29 cellular contexts compared by ENCODE assay signal in the genomic region with DNA sequence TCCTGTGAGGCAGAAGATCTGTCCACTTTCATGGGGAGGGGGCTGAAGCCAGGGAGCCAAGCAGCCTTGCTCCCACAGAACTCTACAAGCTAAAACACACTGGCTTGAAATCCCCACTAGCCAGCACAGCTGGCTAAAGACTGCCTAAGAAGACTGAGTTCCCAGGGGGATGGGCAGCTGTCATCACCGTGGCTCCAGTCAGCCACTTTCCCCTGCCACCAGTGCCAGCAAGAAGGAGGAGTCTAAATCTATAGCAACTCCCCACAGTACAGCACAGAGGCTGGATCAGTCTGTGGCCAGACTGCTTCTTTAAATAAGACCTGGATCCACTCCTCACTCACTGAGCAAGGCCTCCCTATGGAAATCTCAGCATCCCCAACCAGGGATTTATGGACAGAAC.
"Had no signal": no experiment of that assay in that cellular context is flagged by ENCODE, and none has a peak within 500 bp of the region (broad histone marks: within the 10 kb centered on the region; RNA-seq: fewer than 3 reads in every experiment).

No MANE protein-coding gene starts in this region.

- FAIRE-seq: small intestine, urothelium cell line had no signal

- H3K27ac ChIP-seq: heart right ventricle, hepatocyte, lower lobe of right lung, pancreas, prostate gland, spleen, suprapubic skin, thoracic aorta, tibial artery, upper lobe of right lung had no signal

- H3K9me3 Mint-ChIP-seq: stimulated activated effector memory CD8-positive, alpha-beta T cell treated with anti-CD3 and anti-CD28 coated beads, Interleukin-12 subunit alpha, Interleukin-12 subunit beta, amount 100 ng/mL, for 72 hours; stimulated activated naive CD8-positive, alpha-beta T cell treated with anti-CD3 and anti-CD28 coated beads, Interleukin-15, Interleukin-2, amounts not matched to agents 100 ng/mL and 50 ng/mL, for 24 hours had no signal

- H3K4me3 ChIP-seq: heart right ventricle, hepatocyte, lower lobe of right lung, pancreas, prostate gland, spleen, suprapubic skin, thoracic aorta, tibial artery, upper lobe of right lung had no signal

- DNase-seq: heart right ventricle; islet precursor cell; lower lobe of right lung; mammary epithelial cell; mesendoderm; naive thymus-derived CD4-positive, alpha-beta T cell; nucleus accumbens; pancreas; posterior cingulate gyrus; retina; right cardiac atrium; small intestine; spleen; stimulated activated CD4-positive, alpha-beta T cell treated with anti-CD3 and anti-CD28 coated beads, Interleukin-4, amount 100 ng/mL, for 24 hours; stimulated activated naive CD4-positive, alpha-beta T cell; tibial artery; trophoblast cell; upper lobe of right lung had no signal

- H3K27me3 Mint-ChIP-seq: naive thymus-derived CD4-positive, alpha-beta T cell; stimulated activated naive CD8-positive, alpha-beta T cell treated with anti-CD3 and anti-CD28 coated beads, Interleukin-15, Interleukin-2, amounts not matched to agents 100 ng/mL and 50 ng/mL, for 24 hours had no signal

- H3K27me3 ChIP-seq: hepatocyte, suprapubic skin, tibial artery, upper lobe of right lung had no signal

- H2AFZ ChIP-seq: hepatocyte had no signal

- H3K4me3 Mint-ChIP-seq: mesothelial cell of epicardium; naive thymus-derived CD4-positive, alpha-beta T cell; natural killer cell treated with Interleukin-12 subunit alpha and Interleukin-12 subunit beta and Interleukin-15 and Interleukin-18, amount 100 ng/mL, for 72 hours; neural crest cell; stimulated activated effector memory CD8-positive, alpha-beta T cell treated with anti-CD3 and anti-CD28 coated beads, Interleukin-12 subunit alpha, Interleukin-12 subunit beta, amount 100 ng/mL, for 72 hours; stimulated activated naive CD8-positive, alpha-beta T cell treated with anti-CD3 and anti-CD28 coated beads, Interleukin-15, Interleukin-2, amounts not matched to agents 100 ng/mL and 50 ng/mL, for 24 hours had no signal

- H3K27ac Mint-ChIP-seq: mesothelial cell of epicardium; naive thymus-derived CD4-positive, alpha-beta T cell; natural killer cell treated with Interleukin-12 subunit alpha and Interleukin-12 subunit beta and Interleukin-15 and Interleukin-18, amount 100 ng/mL, for 72 hours; stimulated activated effector memory CD8-positive, alpha-beta T cell treated with anti-CD3 and anti-CD28 coated beads, Interleukin-12 subunit alpha, Interleukin-12 subunit beta, amount 100 ng/mL, for 72 hours; stimulated activated naive CD8-positive, alpha-beta T cell treated with anti-CD3 and anti-CD28 coated beads, Interleukin-15, Interleukin-2, amounts not matched to agents 100 ng/mL and 50 ng/mL, for 24 hours had no signal

- H3K36me3 Mint-ChIP-seq: mesothelial cell of epicardium; naive thymus-derived CD4-positive, alpha-beta T cell; natural killer cell treated with Interleukin-12 subunit alpha and Interleukin-12 subunit beta and Interleukin-15 and Interleukin-18, amount 100 ng/mL, for 72 hours; stimulated activated effector memory CD8-positive, alpha-beta T cell treated with anti-CD3 and anti-CD28 coated beads, Interleukin-12 subunit alpha, Interleukin-12 subunit beta, amount 100 ng/mL, for 72 hours had no signal

- ATAC-seq: heart right ventricle; lower lobe of right lung; naive thymus-derived CD4-positive, alpha-beta T cell; natural killer cell treated with Interleukin-12 subunit alpha and Interleukin-12 subunit beta and Interleukin-15 and Interleukin-18, amount 100 ng/mL, for 72 hours; pancreas; right cardiac atrium; sciatic nerve; stimulated activated effector memory CD8-positive, alpha-beta T cell treated with anti-CD3 and anti-CD28 coated beads, Interleukin-12 subunit alpha, Interleukin-12 subunit beta, amount 100 ng/mL, for 72 hours; upper lobe of right lung had no signal

- H3K79me2 ChIP-seq: hepatocyte had no signal

- H3K4me2 ChIP-seq: hepatocyte had no signal

- H3K9me3 ChIP-seq: lower lobe of right lung, pancreas, prostate gland, spleen, suprapubic skin, thoracic aorta, tibial artery, upper lobe of right lung had no signal

- H3K4me1 ChIP-seq: heart right ventricle, lower lobe of right lung, pancreas, prostate gland, spleen, suprapubic skin, tibial artery, upper lobe of right lung had no signal

- H3K4me1 Mint-ChIP-seq: mesothelial cell of epicardium; naive thymus-derived CD4-positive, alpha-beta T cell; neural crest cell; stimulated activated effector memory CD8-positive, alpha-beta T cell treated with anti-CD3 and anti-CD28 coated beads, Interleukin-12 subunit alpha, Interleukin-12 subunit beta, amount 100 ng/mL, for 72 hours had no signal

- H3K36me3 ChIP-seq: heart right ventricle, lower lobe of right lung, pancreas, prostate gland, spleen, suprapubic skin, thoracic aorta, tibial artery, upper lobe of right lung had no signal
